In genomic region chr2:240600451-240600961, GRCh38 we compare ENCODE assay signal across 18 cellular contexts. TPM values are rescaled to one million over a fixed set of nuclear protein-coding genes. Genes with fewer than 3 reads are reported as not detected.
DNase-seq lines count a peak whose midpoint lies in the region; ATAC-seq, FAIRE-seq and TF ChIP-seq lines count a peak whose summit lies in the region.
"Had no signal": no experiment of that assay in that cellular context is flagged by ENCODE, and none has a peak within 500 bp of the region (broad histone marks: within the 10 kb centered on the region; RNA-seq: fewer than 3 reads in every experiment).

No MANE protein-coding gene starts in this region.

- H3K27ac ChIP-seq in right lobe of liver (no peak overlapping the region), HepG2 (ENCODE audit: extremely low read length, insufficient read depth, low read length) (no peak overlapping the region)
- H3K27ac ChIP-seq: neutrophil, thyroid gland had no signal

- BruUV-seq in HepG2 (replicated peaks; lab: Mats Ljungman, UMichigan) = no TSS peak

- DNase-seq in right lobe of liver = peak in 2 of 3 donors; percentile 31 to 45
- no peak for DNase-seq in HepG2 (ENCODE audit: low spot score)
- peak; percentile 39 for DNase-seq in left lobe of liver (ENCODE audit: low spot score)
- no peak for DNase-seq in activated CD4-positive, alpha-beta memory T cell treated with anti-CD3 and anti-CD28 coated beads for 36 hours
- DNase-seq in Ammon's horn (ENCODE audit: low spot score) = no peak
- DNase-seq: activated B cell treated with CpG ODN at 0.5 μM for 24 hours; activated gamma-delta T cell treated with Interleukin-2 at 50 U/mL for 16 hours; DND-41; NCI-H1105 treated with DMSO at 0.1 percent for 48 hours; NCI-H2081 treated with DMSO at 0.1 percent for 48 hours; NCI-H446 treated with DMSO at 0.1 percent for 48 hours; stimulated activated naive B cell treated with anti-CD40 and anti-IgM and Interleukin-4, amounts not matched to agents 10 μg/mL and 1 μg/mL and 100 μg/mL, for 72 hours had no signal

- H3K36me3 Mint-ChIP-seq in activated CD4-positive, alpha-beta memory T cell treated with anti-CD3 and anti-CD28 coated beads for 36 hours = peaks cover 2% of the 10 kb centered on the region

- no peaks in the 10 kb centered on the region for H4K20me1 ChIP-seq in HepG2 (ENCODE audit: insufficient read depth, low read length)

- TF ChIP-seq CTCF in right lobe of liver (IDR thresholded peaks at IDR 0.05) (no peak), HepG2 (CRISPR knock-in tag; IDR thresholded peaks at IDR 0.05) (no peak)

- H3K4me1 ChIP-seq in right lobe of liver = peaks cover 0 to 19% (median 9%) of the 10 kb centered on the region in 4 donors
- H3K4me1 ChIP-seq in HepG2 (ENCODE audit: insufficient read depth, low read length) = peaks cover 61% of the 10 kb centered on the region

- no peak overlapping the region for H3K4me3 ChIP-seq in right lobe of liver
- H3K4me3 ChIP-seq in HepG2 (replicated peaks in 1 of 3; ENCODE audit: insufficient read depth in 1 of 3, low read depth in 2 of 3, low read length in 3 of 3) = no peak overlapping the region
- H3K4me3 ChIP-seq: thyroid gland had no signal

- no peak for FAIRE-seq in HepG2 (lab: Jason Lieb, UNC)
- FAIRE-seq: RCC 7860 had no signal

- H3K27me3 ChIP-seq in right lobe of liver (no peaks in the 10 kb centered on the region), HepG2 (ENCODE audit: control insufficient read depth in 1 of 2, insufficient read depth in 2 of 2, low read length in 2 of 2) (no peaks in the 10 kb centered on the region)
- H3K27me3 ChIP-seq: neutrophil, thyroid gland had no signal

- H3K36me3 ChIP-seq in right lobe of liver (peaks cover 0 to 6% (median 0%) of the 10 kb centered on the region in 4 donors), HepG2 (replicated peaks in 1 of 2; ENCODE audit: control insufficient read depth in 1 of 2, insufficient read depth in 2 of 2, low read length in 2 of 2) (peaks cover 4 to 8% of the 10 kb centered on the region in 2 experiments; a peak in 2 of 5 replicates)

- POLR2A ChIA-PET in HepG2 (lab: Yijun Ruan, JAX) = interaction anchor here (9.7 kb wide), 1 partner anchor 13 kb away, joined by 147 read pairs; the partner anchor contains the start of gene CAPN10
- POLR2A ChIA-PET in activated CD4-positive, alpha-beta memory T cell treated with anti-CD3 and anti-CD28 coated beads for 36 hours (lab: Charles Lee) = no interaction called here

- no peak for TF ChIP-seq RAD21 in HepG2 (CRISPR knock-in tag; IDR thresholded peaks at IDR 0.05)

- H3K9ac ChIP-seq in HepG2 (ENCODE audit: insufficient read depth, low read depth, low read length) = no peak overlapping the region

- in situ Hi-C loops in HepG2 (cut with HindIII; ENCODE audit: extremely low pct_ligation_motif_present, low pct_unique_long_range_greater_than_20kb) = no loop called here

- no peaks in the 10 kb centered on the region for H3K4me1 Mint-ChIP-seq in activated CD4-positive, alpha-beta memory T cell treated with anti-CD3 and anti-CD28 coated beads for 36 hours (ENCODE audit: low read depth)
- H3K4me1 Mint-ChIP-seq: activated B cell treated with CpG ODN at 0.5 μM for 24 hours had no signal

- H3K9me3 ChIP-seq in right lobe of liver (no peaks in the 10 kb centered on the region), HepG2 (ENCODE audit: low read length) (no peaks in the 10 kb centered on the region)
- H3K9me3 ChIP-seq: neutrophil, thyroid gland had no signal

- intact Hi-C loops in right lobe of liver (cut with DNase I) (no loop called here), HepG2 (cut with micrococcal nuclease; ENCODE audit: unreplicated experiment) (loop anchor here (10.0 kb wide), 1 partner anchor 234 kb away; no protein-coding TSS in a partner anchor)
- intact Hi-C loops in activated CD4-positive, alpha-beta memory T cell treated with anti-CD3 and anti-CD28 coated beads for 36 hours (cut with micrococcal nuclease) = no loop called here

- H3K27ac Mint-ChIP-seq in activated CD4-positive, alpha-beta memory T cell treated with anti-CD3 and anti-CD28 coated beads for 36 hours = no peak overlapping the region
- H3K27ac Mint-ChIP-seq: activated B cell treated with CpG ODN at 0.5 μM for 24 hours; stimulated activated naive B cell treated with anti-CD40 and anti-IgM and Interleukin-4, amounts not matched to agents 10 μg/mL and 1 μg/mL and 100 μg/mL, for 72 hours had no signal

- H3K79me2 ChIP-seq in HepG2 (ENCODE audit: insufficient read depth, low read length) = peaks cover 4% of the 10 kb centered on the region

- TF ChIP-seq EP300 in HepG2 (IDR thresholded peaks at IDR 0.05; ENCODE audit: low read depth in 2 of 2, low read length in 2 of 2) (no peak), HepG2 (CRISPR knock-in tag; IDR thresholded peaks at IDR 0.05; ENCODE audit: borderline replicate concordance) (no peak)

- TF ChIP-seq POLR2A in right lobe of liver (IDR thresholded peaks at IDR 0.05) = no peak
- no peak for TF ChIP-seq POLR2A in HepG2 (IDR thresholded peaks at IDR 0.05; ENCODE audit: insufficient read depth in 1 of 2, low read depth in 2 of 2, low read length in 2 of 2)

- no peaks in the 10 kb centered on the region for H3K27me3 Mint-ChIP-seq in activated CD4-positive, alpha-beta memory T cell treated with anti-CD3 and anti-CD28 coated beads for 36 hours
- H3K27me3 Mint-ChIP-seq: activated B cell treated with CpG ODN at 0.5 μM for 24 hours; stimulated activated naive B cell treated with anti-CD40 and anti-IgM and Interleukin-4, amounts not matched to agents 10 μg/mL and 1 μg/mL and 100 μg/mL, for 72 hours had no signal

- no peaks in the 10 kb centered on the region for H3K9me3 Mint-ChIP-seq in activated CD4-positive, alpha-beta memory T cell treated with anti-CD3 and anti-CD28 coated beads for 36 hours
- H3K9me3 Mint-ChIP-seq: activated B cell treated with CpG ODN at 0.5 μM for 24 hours; stimulated activated naive B cell treated with anti-CD40 and anti-IgM and Interleukin-4, amounts not matched to agents 10 μg/mL and 1 μg/mL and 100 μg/mL, for 72 hours had no signal

- no peak overlapping the region for H2AFZ ChIP-seq in HepG2 (ENCODE audit: low read length)

- ATAC-seq in right lobe of liver (no peak), HepG2 (no peak), left lobe of liver (no peak)
- ATAC-seq: HCT116; SK-N-SH treated with all-trans-retinoic acid at 6 μM for 48 hours; stimulated activated naive B cell treated with anti-CD40 and anti-IgM and Interleukin-4, amounts not matched to agents 10 μg/mL and 1 μg/mL and 100 μg/mL, for 72 hours had no signal

- CTCF ChIA-PET in HepG2 (lab: Yijun Ruan, JAX; ENCODE audit: low intra/inter-chr PET ratio, low total read pairs) = no interaction called here
- CTCF ChIA-PET in activated CD4-positive, alpha-beta memory T cell treated with anti-CD3 and anti-CD28 coated beads for 36 hours (lab: Charles Lee) = no interaction called here

- no peak overlapping the region for H3K4me2 ChIP-seq in HepG2 (ENCODE audit: low read depth, low read length)

- no peak overlapping the region for H3K4me3 Mint-ChIP-seq in activated CD4-positive, alpha-beta memory T cell treated with anti-CD3 and anti-CD28 coated beads for 36 hours
- H3K4me3 Mint-ChIP-seq: activated B cell treated with CpG ODN at 0.5 μM for 24 hours; stimulated activated naive B cell treated with anti-CD40 and anti-IgM and Interleukin-4, amounts not matched to agents 10 μg/mL and 1 μg/mL and 100 μg/mL, for 72 hours had no signal

- WGBS in right lobe of liver (ENCODE audit: insufficient coverage, low coverage, low lambda C conversion rate, missing lambda C conversion rate) = 100% methylated on average over 1 of the region's 16 CpGs
- 93% methylated on average over 12 of the region's 16 CpGs for WGBS in HepG2 (ENCODE audit: low lambda C conversion rate)

RNA-seq across cellular contexts. Expression of gene CAPN10, which starts 14.0 kb away (rescaled TPM):
- total RNA-seq in right lobe of liver (10 to 100 TPM in 2 of 6 experiments, 1 to 10 TPM in 4; 7.2 to 13.8 (median 9.1) TPM), HepG2 (2016; rRNA removed; fragmentation: Illumina TruSeq; extraction: Trizol) (16.5 and 32.4 TPM in 2 replicates), left lobe of liver (13.7 TPM)
- 18.3 and 20.3 TPM in 2 replicates for total RNA-seq in HepG2 (2016; cell fraction: cytosol; rRNA removed; fragmentation: Illumina TruSeq; extraction: Trizol; ENCODE audit: low read depth)
- total RNA-seq in HepG2 (2016; cell fraction: insoluble cytoplasmic fraction; rRNA removed; fragmentation: Illumina TruSeq; extraction: Trizol) = 16.1 and 35.0 TPM in 2 replicates
- 28.2 and 28.4 TPM in 2 replicates for total RNA-seq in HepG2 (2016; cell fraction: membrane; rRNA removed; fragmentation: Illumina TruSeq; extraction: Trizol)
- total RNA-seq in HepG2 (2016; cell fraction: nucleus; rRNA removed; fragmentation: Illumina TruSeq; extraction: Trizol) = 26.3 and 36.2 TPM in 2 replicates
- 27.6 and 40.7 TPM in 2 replicates for polyA plus RNA-seq in HepG2 (2011; rRNA removed)
- 15.8 and 24.7 TPM in 2 replicates for polyA plus RNA-seq in HepG2 (2011; cell fraction: cytosol; rRNA removed)
- 157 and 173 TPM in 2 replicates for polyA plus RNA-seq in HepG2 (2011; cell fraction: nucleus; rRNA removed)
- 24.4 and 27.6 TPM in 2 replicates for polyA plus RNA-seq in HepG2 (2012)
- polyA plus RNA-seq in HepG2 (2016; cell fraction: cytosol; fragmentation: Illumina TruSeq; extraction: Trizol; ENCODE audit: low read depth) = 9.1 and 9.4 TPM in 2 replicates
- 17.4 and 18.2 TPM in 2 replicates for polyA plus RNA-seq in HepG2 (2016; cell fraction: insoluble cytoplasmic fraction; fragmentation: Illumina TruSeq; extraction: Trizol; ENCODE audit: low read depth)
- polyA plus RNA-seq in HepG2 (2016; cell fraction: membrane; fragmentation: Illumina TruSeq; extraction: Trizol; ENCODE audit: low read depth) = 15.5 and 17.2 TPM in 2 replicates
- polyA plus RNA-seq in HepG2 (2016; cell fraction: nucleus; fragmentation: Illumina TruSeq; extraction: Trizol; ENCODE audit: insufficient read depth, low read depth) = 59.4 and 61.4 TPM in 2 replicates
- polyA minus RNA-seq in HepG2 (2011; rRNA and poly(A)+ RNA removed; ENCODE audit: low replicate concordance) = 11.2 and 33.8 TPM in 2 replicates
- 10.8 TPM in 2 replicates for polyA minus RNA-seq in HepG2 (2011; cell fraction: cytosol; rRNA and poly(A)+ RNA removed)
- 50.0 and 57.6 TPM in 2 replicates for polyA minus RNA-seq in HepG2 (2011; cell fraction: nucleus; rRNA and poly(A)+ RNA removed)
- 10 to 100 TPM; 32.6 to 33.9 TPM for total RNA-seq in activated CD4-positive, alpha-beta memory T cell treated with anti-CD3 and anti-CD28 coated beads for 36 hours

RNA-seq across cellular contexts. Expression of gene GPR35, which starts 24.8 kb away (rescaled TPM):
- total RNA-seq in right lobe of liver = 1 to 10 TPM in 2 of 6 experiments, under 1 TPM in 4; 0.11 to 1.2 (median 0.72) TPM
- 21.6 and 27.1 TPM in 2 replicates for total RNA-seq in HepG2 (2016; rRNA removed; fragmentation: Illumina TruSeq; extraction: Trizol)
- total RNA-seq in HepG2 (2016; cell fraction: cytosol; rRNA removed; fragmentation: Illumina TruSeq; extraction: Trizol; ENCODE audit: low read depth) = 10.2 and 10.8 TPM in 2 replicates
- 21.3 and 26.9 TPM in 2 replicates for total RNA-seq in HepG2 (2016; cell fraction: insoluble cytoplasmic fraction; rRNA removed; fragmentation: Illumina TruSeq; extraction: Trizol)
- total RNA-seq in HepG2 (2016; cell fraction: membrane; rRNA removed; fragmentation: Illumina TruSeq; extraction: Trizol) = 25.5 and 33.7 TPM in 2 replicates
- 19.4 and 20.1 TPM in 2 replicates for total RNA-seq in HepG2 (2016; cell fraction: nucleus; rRNA removed; fragmentation: Illumina TruSeq; extraction: Trizol)
- 44.2 and 60.8 TPM in 2 replicates for polyA plus RNA-seq in HepG2 (2011; rRNA removed)
- polyA plus RNA-seq in HepG2 (2011; cell fraction: cytosol; rRNA removed) = 37.9 and 80.2 TPM in 2 replicates
- polyA plus RNA-seq in HepG2 (2011; cell fraction: nucleus; rRNA removed) = 150 and 165 TPM in 2 replicates
- 34.0 and 39.9 TPM in 2 replicates for polyA plus RNA-seq in HepG2 (2012)
- polyA plus RNA-seq in HepG2 (2016; cell fraction: cytosol; fragmentation: Illumina TruSeq; extraction: Trizol; ENCODE audit: low read depth) = 6.5 and 7.6 TPM in 2 replicates
- 14.4 and 15.8 TPM in 2 replicates for polyA plus RNA-seq in HepG2 (2016; cell fraction: insoluble cytoplasmic fraction; fragmentation: Illumina TruSeq; extraction: Trizol; ENCODE audit: low read depth)
- polyA plus RNA-seq in HepG2 (2016; cell fraction: membrane; fragmentation: Illumina TruSeq; extraction: Trizol; ENCODE audit: low read depth) = 17.8 and 17.9 TPM in 2 replicates
- polyA plus RNA-seq in HepG2 (2016; cell fraction: nucleus; fragmentation: Illumina TruSeq; extraction: Trizol; ENCODE audit: insufficient read depth, low read depth) = 29.6 and 37.8 TPM in 2 replicates
- polyA minus RNA-seq in HepG2 (2011; rRNA and poly(A)+ RNA removed; ENCODE audit: low replicate concordance) = 0.14 and 219 TPM in 2 replicates
- 44.3 and 46.7 TPM in 2 replicates for polyA minus RNA-seq in HepG2 (2011; cell fraction: cytosol; rRNA and poly(A)+ RNA removed)
- polyA minus RNA-seq in HepG2 (2011; cell fraction: nucleus; rRNA and poly(A)+ RNA removed) = 30.9 and 33.3 TPM in 2 replicates
- 0.53 TPM for total RNA-seq in left lobe of liver
- total RNA-seq in activated CD4-positive, alpha-beta memory T cell treated with anti-CD3 and anti-CD28 coated beads for 36 hours = 1 to 10 TPM; 3.4 to 4.7 TPM
- polyA plus RNA-seq: fibroblast of lung had no signal

RNA-seq across cellular contexts. Expression of gene RNPEPL1, which starts 32.2 kb away (rescaled TPM):
- total RNA-seq in right lobe of liver (100 to 1,000 TPM in 1 of 6 experiments, 10 to 100 TPM in 5; 24.7 to 105 (median 31.0) TPM), HepG2 (2016; rRNA removed; fragmentation: Illumina TruSeq; extraction: Trizol) (13.0 and 27.6 TPM in 2 replicates), left lobe of liver (40.6 TPM)
- 21.9 and 24.8 TPM in 2 replicates for total RNA-seq in HepG2 (2016; cell fraction: cytosol; rRNA removed; fragmentation: Illumina TruSeq; extraction: Trizol; ENCODE audit: low read depth)
- total RNA-seq in HepG2 (2016; cell fraction: insoluble cytoplasmic fraction; rRNA removed; fragmentation: Illumina TruSeq; extraction: Trizol) = 12.9 and 23.2 TPM in 2 replicates
- total RNA-seq in HepG2 (2016; cell fraction: membrane; rRNA removed; fragmentation: Illumina TruSeq; extraction: Trizol) = 50.1 and 53.8 TPM in 2 replicates
- 17.5 and 21.9 TPM in 2 replicates for total RNA-seq in HepG2 (2016; cell fraction: nucleus; rRNA removed; fragmentation: Illumina TruSeq; extraction: Trizol)
- polyA plus RNA-seq in HepG2 (2011; rRNA removed) = 18.0 and 28.8 TPM in 2 replicates
- 20.3 and 26.3 TPM in 2 replicates for polyA plus RNA-seq in HepG2 (2011; cell fraction: cytosol; rRNA removed)
- polyA plus RNA-seq in HepG2 (2011; cell fraction: nucleus; rRNA removed) = 94.3 and 114 TPM in 2 replicates
- polyA plus RNA-seq in HepG2 (2012) = 37.2 and 56.3 TPM in 2 replicates
- 43.4 and 46.1 TPM in 2 replicates for polyA plus RNA-seq in HepG2 (2016; cell fraction: cytosol; fragmentation: Illumina TruSeq; extraction: Trizol; ENCODE audit: low read depth)
- 40.1 and 49.6 TPM in 2 replicates for polyA plus RNA-seq in HepG2 (2016; cell fraction: insoluble cytoplasmic fraction; fragmentation: Illumina TruSeq; extraction: Trizol; ENCODE audit: low read depth)
- 85.0 and 102 TPM in 2 replicates for polyA plus RNA-seq in HepG2 (2016; cell fraction: membrane; fragmentation: Illumina TruSeq; extraction: Trizol; ENCODE audit: low read depth)
- polyA plus RNA-seq in HepG2 (2016; cell fraction: nucleus; fragmentation: Illumina TruSeq; extraction: Trizol; ENCODE audit: insufficient read depth, low read depth) = 57.9 and 59.3 TPM in 2 replicates
- 15.3 and 64.5 TPM in 2 replicates for polyA minus RNA-seq in HepG2 (2011; rRNA and poly(A)+ RNA removed; ENCODE audit: low replicate concordance)
- 55.0 and 57.6 TPM in 2 replicates for polyA minus RNA-seq in HepG2 (2011; cell fraction: cytosol; rRNA and poly(A)+ RNA removed)
- 18.6 and 21.0 TPM in 2 replicates for polyA minus RNA-seq in HepG2 (2011; cell fraction: nucleus; rRNA and poly(A)+ RNA removed)
- 10 to 100 TPM; 55.2 to 56.0 TPM for total RNA-seq in activated CD4-positive, alpha-beta memory T cell treated with anti-CD3 and anti-CD28 coated beads for 36 hours

RNA-seq across cellular contexts. Expression of gene DUSP28, which starts 40.3 kb away (rescaled TPM):
- total RNA-seq in right lobe of liver = 1 to 10 TPM; 1.3 to 3.5 (median 2.1) TPM
- total RNA-seq in HepG2 (2016; rRNA removed; fragmentation: Illumina TruSeq; extraction: Trizol) = 2.5 and 5.2 TPM in 2 replicates
- total RNA-seq in HepG2 (2016; cell fraction: cytosol; rRNA removed; fragmentation: Illumina TruSeq; extraction: Trizol; ENCODE audit: low read depth) = 4.5 and 4.9 TPM in 2 replicates
- total RNA-seq in HepG2 (2016; cell fraction: insoluble cytoplasmic fraction; rRNA removed; fragmentation: Illumina TruSeq; extraction: Trizol) = 2.9 and 5.6 TPM in 2 replicates
- 6.2 and 6.3 TPM in 2 replicates for total RNA-seq in HepG2 (2016; cell fraction: membrane; rRNA removed; fragmentation: Illumina TruSeq; extraction: Trizol)
- total RNA-seq in HepG2 (2016; cell fraction: nucleus; rRNA removed; fragmentation: Illumina TruSeq; extraction: Trizol) = 7.1 TPM in 2 replicates
- polyA plus RNA-seq in HepG2 (2011; rRNA removed) = 6.7 and 8.6 TPM in 2 replicates
- polyA plus RNA-seq in HepG2 (2011; cell fraction: cytosol; rRNA removed) = 3.4 and 4.1 TPM in 2 replicates
- 6.6 and 6.7 TPM in 2 replicates for polyA plus RNA-seq in HepG2 (2011; cell fraction: nucleus; rRNA removed)
- polyA plus RNA-seq in HepG2 (2012) = 5.4 and 6.8 TPM in 2 replicates
- 4.9 and 6.2 TPM in 2 replicates for polyA plus RNA-seq in HepG2 (2016; cell fraction: cytosol; fragmentation: Illumina TruSeq; extraction: Trizol; ENCODE audit: low read depth)
- 3.9 and 4.1 TPM in 2 replicates for polyA plus RNA-seq in HepG2 (2016; cell fraction: insoluble cytoplasmic fraction; fragmentation: Illumina TruSeq; extraction: Trizol; ENCODE audit: low read depth)
- polyA plus RNA-seq in HepG2 (2016; cell fraction: membrane; fragmentation: Illumina TruSeq; extraction: Trizol; ENCODE audit: low read depth) = 5.5 and 7.1 TPM in 2 replicates
- polyA plus RNA-seq in HepG2 (2016; cell fraction: nucleus; fragmentation: Illumina TruSeq; extraction: Trizol; ENCODE audit: insufficient read depth, low read depth) = 11.1 and 15.5 TPM in 2 replicates
- 2.8 and 4.2 TPM in 2 replicates for polyA minus RNA-seq in HepG2 (2011; rRNA and poly(A)+ RNA removed; ENCODE audit: low replicate concordance)
- polyA minus RNA-seq in HepG2 (2011; cell fraction: cytosol; rRNA and poly(A)+ RNA removed) = 1.7 and 2.2 TPM in 2 replicates
- polyA minus RNA-seq in HepG2 (2011; cell fraction: nucleus; rRNA and poly(A)+ RNA removed) = 11.5 and 12.3 TPM in 2 replicates
- total RNA-seq in left lobe of liver = 2.0 TPM
- 1 to 10 TPM; 4.1 to 4.2 TPM for total RNA-seq in activated CD4-positive, alpha-beta memory T cell treated with anti-CD3 and anti-CD28 coated beads for 36 hours

RNA-seq across cellular contexts. Expression of gene ANKMY1, which starts 42.7 kb away (rescaled TPM):
- total RNA-seq in right lobe of liver (10 to 100 TPM in 1 of 6 experiments, 1 to 10 TPM in 5; 6.6 to 11.0 (median 9.0) TPM), HepG2 (2016; rRNA removed; fragmentation: Illumina TruSeq; extraction: Trizol) (7.3 and 11.7 TPM in 2 replicates), left lobe of liver (13.1 TPM)
- total RNA-seq in HepG2 (2016; cell fraction: cytosol; rRNA removed; fragmentation: Illumina TruSeq; extraction: Trizol; ENCODE audit: low read depth) = 9.7 and 12.6 TPM in 2 replicates
- 8.8 and 12.4 TPM in 2 replicates for total RNA-seq in HepG2 (2016; cell fraction: insoluble cytoplasmic fraction; rRNA removed; fragmentation: Illumina TruSeq; extraction: Trizol)
- total RNA-seq in HepG2 (2016; cell fraction: membrane; rRNA removed; fragmentation: Illumina TruSeq; extraction: Trizol) = 10.6 and 11.9 TPM in 2 replicates
- 23.2 and 30.1 TPM in 2 replicates for total RNA-seq in HepG2 (2016; cell fraction: nucleus; rRNA removed; fragmentation: Illumina TruSeq; extraction: Trizol)
- polyA plus RNA-seq in HepG2 (2011; rRNA removed) = 18.8 and 20.5 TPM in 2 replicates
- polyA plus RNA-seq in HepG2 (2011; cell fraction: cytosol; rRNA removed) = 11.7 and 12.1 TPM in 2 replicates
- 55.1 and 66.4 TPM in 2 replicates for polyA plus RNA-seq in HepG2 (2011; cell fraction: nucleus; rRNA removed)
- polyA plus RNA-seq in HepG2 (2012) = 8.0 and 8.9 TPM in 2 replicates
- 2.6 and 3.4 TPM in 2 replicates for polyA plus RNA-seq in HepG2 (2016; cell fraction: cytosol; fragmentation: Illumina TruSeq; extraction: Trizol; ENCODE audit: low read depth)
- polyA plus RNA-seq in HepG2 (2016; cell fraction: insoluble cytoplasmic fraction; fragmentation: Illumina TruSeq; extraction: Trizol; ENCODE audit: low read depth) = 7.8 and 8.8 TPM in 2 replicates
- 4.9 and 6.3 TPM in 2 replicates for polyA plus RNA-seq in HepG2 (2016; cell fraction: membrane; fragmentation: Illumina TruSeq; extraction: Trizol; ENCODE audit: low read depth)
- 30.4 and 35.4 TPM in 2 replicates for polyA plus RNA-seq in HepG2 (2016; cell fraction: nucleus; fragmentation: Illumina TruSeq; extraction: Trizol; ENCODE audit: insufficient read depth, low read depth)
- 41.3 and 43.1 TPM in 2 replicates for polyA minus RNA-seq in HepG2 (2011; rRNA and poly(A)+ RNA removed; ENCODE audit: low replicate concordance)
- 6.0 and 6.9 TPM in 2 replicates for polyA minus RNA-seq in HepG2 (2011; cell fraction: cytosol; rRNA and poly(A)+ RNA removed)
- polyA minus RNA-seq in HepG2 (2011; cell fraction: nucleus; rRNA and poly(A)+ RNA removed) = 52.8 and 56.1 TPM in 2 replicates
- 10 to 100 TPM; 18.4 to 19.1 TPM for total RNA-seq in activated CD4-positive, alpha-beta memory T cell treated with anti-CD3 and anti-CD28 coated beads for 36 hours

Comparison
In these comparisons a context has a peak if more than half of its experiments do, and no peak if none do; other contexts are left out.
1. DNase-seq: peak in right lobe of liver (2 of 3) and left lobe of liver (single experiment); none in HepG2 (single experiment), activated CD4-positive, alpha-beta memory T cell treated with anti-CD3 and anti-CD28 coated beads for 36 hours (single experiment) and Ammon's horn (single experiment).